11 cellular contexts compared by ENCODE assay signal in the genomic region with DNA sequence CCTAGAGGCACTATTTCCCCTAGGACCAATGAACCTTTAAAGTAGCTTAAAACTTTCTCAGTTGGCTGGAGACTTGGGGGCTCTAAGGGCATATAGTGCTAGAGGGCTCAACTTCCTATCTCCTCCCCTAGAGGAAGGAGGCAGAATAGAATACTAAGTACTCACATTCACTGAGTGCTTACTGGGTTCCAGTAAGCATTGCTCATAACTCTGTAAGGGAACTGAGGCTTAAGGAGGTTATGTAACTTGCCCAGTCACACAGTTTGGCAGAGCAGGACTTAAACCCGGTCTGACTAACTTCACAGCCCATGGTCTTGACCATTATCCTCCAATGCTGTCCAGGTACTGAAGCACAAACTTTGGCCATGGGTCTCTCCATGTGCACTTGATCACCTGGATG. TPM values are rescaled to one million over a fixed set of nuclear protein-coding genes. Genes with fewer than 3 reads are reported as not detected.
DNase-seq lines count a peak whose midpoint lies in the region; ATAC-seq, FAIRE-seq and TF ChIP-seq lines count a peak whose summit lies in the region.
"Had no signal": no experiment of that assay in that cellular context is flagged by ENCODE, and none has a peak within 500 bp of the region (broad histone marks: within the 10 kb centered on the region; RNA-seq: fewer than 3 reads in every experiment).

No MANE protein-coding gene starts in this region.

- in situ Hi-C loops in K562 (cut with MboI): no loop called here

- DNase-seq in AML-193 (lab: John Stamatoyannopoulos, UW) (peak; percentile 32 to 33), MG63 (peak; percentile 72), K562 (ENCODE audit: extremely low read depth in 1 of 4, low spot score in 3 of 4) (peak in 1 of 4 experiments; percentile 23), lower lobe of right lung (no peak), NCI-H510A (lab: John Stamatoyannopoulos, UW) (no peak)
- DNase-seq in T-helper 2 cell treated with Interferon-gamma antibody and Interleukin-4, amounts not matched to agents 5 μg/mL and 100 μg/mL, for 36 hours (ENCODE audit: low spot score): no peak
- DNase-seq: activated CD4-positive, alpha-beta T cell treated with anti-CD3 and anti-CD28 coated beads for 48 hours; anterior cingulate cortex; naive B cell had no signal

- POLR2A ChIA-PET in K562 (lab: Yijun Ruan, JAX): interaction anchor here (0.7 to 1.4 kb wide), 4 partner anchors 9 to 12 kb away, joined by 3 to 12 read pairs (median 4); a partner anchor contains a TSS

- no peaks in the 10 kb centered on the region for H3K9me3 ChIP-seq in MG63
- H3K9me3 ChIP-seq in K562 (replicated peaks; ENCODE audit: control insufficient read depth, insufficient read depth, low read depth, low read length): no peaks in the 10 kb centered on the region
- no peaks in the 10 kb centered on the region for H3K9me3 ChIP-seq in lower lobe of right lung

- TF ChIP-seq EP300 in K562 (IDR thresholded peaks at IDR 0.05; ENCODE audit: low read length): no peak

- no peaks in the 10 kb centered on the region; the same call in 1 of the 2 replicates for H3K36me3 ChIP-seq in MG63
- H3K36me3 ChIP-seq in K562 (ENCODE audit: control insufficient read depth, insufficient read depth, low read length): no peaks in the 10 kb centered on the region
- H3K36me3 ChIP-seq in lower lobe of right lung: no peaks in the 10 kb centered on the region

- H3K4me3 ChIP-seq in MG63: no peak overlapping the region
- H3K4me3 ChIP-seq in K562: no peak overlapping the region
- H3K4me3 ChIP-seq in lower lobe of right lung: no peak overlapping the region

- H3K27ac ChIP-seq in K562 (ENCODE audit: extremely low read depth, low read depth, low read length) (no peak overlapping the region), lower lobe of right lung (no peak overlapping the region)

- no peak for TF ChIP-seq POLR2A in K562 (conservative IDR thresholded peaks at IDR 0.05)

- H3K4me1 ChIP-seq in K562 (replicated peaks in 1 of 2; ENCODE audit: control insufficient read depth in 2 of 2, insufficient read depth in 2 of 2, low read length in 2 of 2) (no peaks in the 10 kb centered on the region; a peak in 1 of 5 replicates), lower lobe of right lung (peaks cover 10% of the 10 kb centered on the region)

- peaks cover under 1% of the 10 kb centered on the region for H3K4me1 Mint-ChIP-seq in T-helper 2 cell treated with Interferon-gamma antibody and Interleukin-4, amounts not matched to agents 5 μg/mL and 100 μg/mL, for 36 hours (ENCODE audit: low read depth)

- FAIRE-seq in K562 (lab: Jason Lieb, UNC): no peak

- no peak overlapping the region for H3K27ac Mint-ChIP-seq in T-helper 2 cell treated with Interferon-gamma antibody and Interleukin-4, amounts not matched to agents 5 μg/mL and 100 μg/mL, for 36 hours
- H3K27ac Mint-ChIP-seq: naive B cell had no signal

- no peak overlapping the region for H3K4me3 Mint-ChIP-seq in T-helper 2 cell treated with Interferon-gamma antibody and Interleukin-4, amounts not matched to agents 5 μg/mL and 100 μg/mL, for 36 hours
- H3K4me3 Mint-ChIP-seq: naive B cell had no signal

- CTCF ChIA-PET in K562 (lab: Yijun Ruan, JAX; ENCODE audit: low intra/inter-chr PET ratio): no interaction called here

- no peak overlapping the region for H2AFZ ChIP-seq in K562 (ENCODE audit: low read depth, low read length)

- H4K20me1 ChIP-seq in K562 (replicated peaks; ENCODE audit: control insufficient read depth, insufficient read depth, low read length): no peaks in the 10 kb centered on the region

- no peak overlapping the region for H3K9ac ChIP-seq in K562 (ENCODE audit: insufficient read depth in 1 of 2, low read depth in 2 of 2, low read length in 2 of 2)

- H3K36me3 Mint-ChIP-seq in T-helper 2 cell treated with Interferon-gamma antibody and Interleukin-4, amounts not matched to agents 5 μg/mL and 100 μg/mL, for 36 hours (ENCODE audit: low read depth): peaks cover under 1% of the 10 kb centered on the region

- peak in 2 of 3 experiments; percentile 23 to 24; a peak in 2 of 6 replicates for TF ChIP-seq CTCF in K562 (IDR thresholded peaks at IDR 0.05 in 2 of 3, conservative IDR thresholded peaks at IDR 0.05 in 1 of 3; ENCODE audit: insufficient read depth in 2 of 3, low read depth in 1 of 3, low read length in 3 of 3)
- TF ChIP-seq CTCF in lower lobe of right lung (IDR thresholded peaks at IDR 0.05): no peak

- 20% methylated on average over 1 of the region's 1 CpG for WGBS in K562 (ENCODE audit: insufficient coverage, low coverage, missing lambda C conversion rate)

- H3K79me2 ChIP-seq in K562 (ENCODE audit: control insufficient read depth, insufficient read depth, low read length): no peaks in the 10 kb centered on the region

- no peaks in the 10 kb centered on the region for H3K27me3 ChIP-seq in MG63
- no peaks in the 10 kb centered on the region for H3K27me3 ChIP-seq in K562 (ENCODE audit: control insufficient read depth in 2 of 2, insufficient read depth in 2 of 2, low read length in 2 of 2)
- no peaks in the 10 kb centered on the region for H3K27me3 ChIP-seq in lower lobe of right lung (ENCODE audit: low read depth)

- ATAC-seq in K562 (peak; percentile 91), lower lobe of right lung (peak; percentile 59 to 75), GM19395 (IDR thresholded peaks at IDR 0.05; ENCODE audit: unreplicated experiment) (no peak), HG03565 (IDR thresholded peaks at IDR 0.05; ENCODE audit: unreplicated experiment) (no peak)

- no peak overlapping the region for H3K4me2 ChIP-seq in K562 (ENCODE audit: insufficient read depth, low read length)

- TF ChIP-seq RAD21 in K562 (CRISPR knock-in tag; conservative IDR thresholded peaks at IDR 0.05 in 1 of 2, IDR thresholded peaks at IDR 0.05 in 1 of 2): no peak

- intact Hi-C loops in K562 (cut with micrococcal nuclease): no loop called here
- intact Hi-C loops in lower lobe of right lung (cut with DNase I): no loop called here

- BruUV-seq in K562 (replicated peaks; lab: Mats Ljungman, UMichigan): no TSS peak

- H3K9me1 ChIP-seq in K562 (ENCODE audit: control insufficient read depth, insufficient read depth, low read length): peaks cover 2% of the 10 kb centered on the region

- peaks cover 2% of the 10 kb centered on the region for H3K27me3 Mint-ChIP-seq in T-helper 2 cell treated with Interferon-gamma antibody and Interleukin-4, amounts not matched to agents 5 μg/mL and 100 μg/mL, for 36 hours (ENCODE audit: low read depth)
- H3K27me3 Mint-ChIP-seq: naive B cell had no signal

- H3K9me3 Mint-ChIP-seq in T-helper 2 cell treated with Interferon-gamma antibody and Interleukin-4, amounts not matched to agents 5 μg/mL and 100 μg/mL, for 36 hours: no peaks in the 10 kb centered on the region
- H3K9me3 Mint-ChIP-seq: naive B cell had no signal

TF ChIP-seq in K562, 482 proteins besides CTCF, POLR2A, EP300 and RAD21 (continues in another document):
- TF ChIP-seq ZNF699 (CRISPR knock-in tag; IDR thresholded peaks at IDR 0.05; ENCODE audit: insufficient replicate concordance) (no peak), DMBX1 (CRISPR knock-in tag; IDR thresholded peaks at IDR 0.05; ENCODE audit: borderline replicate concordance) (no peak), CBX2 (IDR thresholded peaks at IDR 0.05; ENCODE audit: insufficient read depth, low read length, poor library complexity, severe bottlenecking) (no peak), RBBP5 (IDR thresholded peaks at IDR 0.05; ENCODE audit: borderline replicate concordance, insufficient read depth, low read length, poor library complexity, severe bottlenecking) (no peak), L3MBTL2 (IDR thresholded peaks at IDR 0.05) (no peak), CSDE1 (IDR thresholded peaks at IDR 0.05) (no peak)

RNA-seq across cellular contexts. Expression of a gene that starts 12.5 kb away (rescaled TPM):
- total RNA-seq in MG63 (2014; rRNA removed; shearing (Covaris generic); ENCODE audit: low replicate concordance): 3.3 and 6.1 TPM in 2 replicates
- 8.5 and 25.3 TPM in 2 replicates for total RNA-seq in K562 (2011; cell fraction: chromatin; rRNA removed; ENCODE audit: low replicate concordance)
- total RNA-seq in K562 (2011; cell fraction: nucleolus; rRNA removed): 4.8 and 6.3 TPM in 2 replicates
- 9.5 and 18.4 TPM in 2 replicates for total RNA-seq in K562 (2011; cell fraction: nucleoplasm; rRNA removed)
- total RNA-seq in K562 (2014; rRNA removed) (6.4 and 6.8 TPM in 2 replicates), K562 (2014; rRNA removed; fragmentation: Illumina TruSeq; extraction: Trizol) (9.4 and 9.8 TPM in 2 replicates), K562 (2015; rRNA removed; fragmentation: Illumina TruSeq; extraction: Trizol) (9.7 and 11.2 TPM in 2 replicates), K562 (2021) (6.6 and 7.4 TPM in 2 replicates), lower lobe of right lung (37.9 TPM)
- polyA plus RNA-seq in K562 (2011; rRNA removed) (13.0 and 13.3 TPM in 2 replicates), K562 (2014; fragmentation: Illumina TruSeq; extraction: Trizol) (8.5 and 8.9 TPM in 2 replicates), K562 (2014; fragmentation: Nextera tagmentation; extraction: Ambion mirVana) (1 to 10 TPM; 3.1 to 3.8 TPM), K562 (2014; rRNA removed) (6.1 and 6.3 TPM in 2 replicates)
- polyA plus RNA-seq in K562 (2011; cell fraction: cytosol; rRNA removed): 2.5 and 5.3 TPM in 2 replicates
- 5.8 and 10.1 TPM in 2 replicates for polyA plus RNA-seq in K562 (2011; cell fraction: nucleus; rRNA removed)
- polyA plus RNA-seq in K562 (2012): 7.7 and 8.8 TPM in 2 replicates
- 14.6 and 19.8 TPM in 2 replicates for polyA minus RNA-seq in K562 (2011; rRNA and poly(A)+ RNA removed)
- 3.3 and 4.3 TPM in 2 replicates for polyA minus RNA-seq in K562 (2011; cell fraction: cytosol; rRNA and poly(A)+ RNA removed)
- polyA minus RNA-seq in K562 (2011; cell fraction: nucleus; rRNA and poly(A)+ RNA removed): 7.8 and 17.0 TPM in 2 replicates

RNA-seq across cellular contexts. Expression of a gene that starts 13.1 kb away (rescaled TPM):
- 27.2 and 30.0 TPM in 2 replicates for total RNA-seq in MG63 (2014; rRNA removed; shearing (Covaris generic); ENCODE audit: low replicate concordance)
- total RNA-seq in K562 (2011; cell fraction: chromatin; rRNA removed; ENCODE audit: low replicate concordance): 19.9 and 82.4 TPM in 2 replicates
- 9.7 and 18.8 TPM in 2 replicates for total RNA-seq in K562 (2011; cell fraction: nucleolus; rRNA removed)
- 27.3 and 41.5 TPM in 2 replicates for total RNA-seq in K562 (2011; cell fraction: nucleoplasm; rRNA removed)
- 51.0 and 58.0 TPM in 2 replicates for total RNA-seq in K562 (2014; rRNA removed)
- 80.0 and 85.7 TPM in 2 replicates for total RNA-seq in K562 (2014; rRNA removed; fragmentation: Illumina TruSeq; extraction: Trizol)
- total RNA-seq in K562 (2015; rRNA removed; fragmentation: Illumina TruSeq; extraction: Trizol): 70.6 and 79.7 TPM in 2 replicates
- total RNA-seq in K562 (2021): 41.8 and 42.4 TPM in 2 replicates
- 49.9 and 60.7 TPM in 2 replicates for polyA plus RNA-seq in K562 (2011; rRNA removed)
- 23.2 and 23.8 TPM in 2 replicates for polyA plus RNA-seq in K562 (2011; cell fraction: cytosol; rRNA removed)
- polyA plus RNA-seq in K562 (2011; cell fraction: nucleus; rRNA removed): 24.9 and 33.2 TPM in 2 replicates
- 29.7 and 29.9 TPM in 2 replicates for polyA plus RNA-seq in K562 (2012)
- 52.1 and 61.8 TPM in 2 replicates for polyA plus RNA-seq in K562 (2014; fragmentation: Illumina TruSeq; extraction: Trizol)
- polyA plus RNA-seq in K562 (2014; fragmentation: Nextera tagmentation; extraction: Ambion mirVana): 10 to 100 TPM; 70.0 to 88.6 TPM
- polyA plus RNA-seq in K562 (2014; rRNA removed): 39.4 and 49.7 TPM in 2 replicates
- 70.2 and 71.2 TPM in 2 replicates for polyA minus RNA-seq in K562 (2011; rRNA and poly(A)+ RNA removed)
- polyA minus RNA-seq in K562 (2011; cell fraction: cytosol; rRNA and poly(A)+ RNA removed): 21.7 and 24.7 TPM in 2 replicates
- polyA minus RNA-seq in K562 (2011; cell fraction: nucleus; rRNA and poly(A)+ RNA removed): 22.1 and 47.1 TPM in 2 replicates
- total RNA-seq in lower lobe of right lung: 8.6 TPM

Comparison
In these comparisons a context has a peak if more than half of its experiments do, and no peak if none do; other contexts are left out.
1. DNase-seq: peak in AML-193 (2 of 2) and MG63 (single experiment); none in lower lobe of right lung (single experiment), NCI-H510A (single experiment) and T-helper 2 cell treated with Interferon-gamma antibody and Interleukin-4, amounts not matched to agents 5 μg/mL and 100 μg/mL, for 36 hours (single experiment).
2. ATAC-seq: peak in K562 (single experiment) and lower lobe of right lung (2 of 2); none in GM19395 (single experiment) and HG03565 (single experiment).